In genomic region chr9:88034964-88035363, GRCh38 we compare ENCODE assay signal across 11 cellular contexts.
"Had no signal": no experiment of that assay in that cellular context is flagged by ENCODE, and none has a peak within 500 bp of the region (broad histone marks: within the 10 kb centered on the region; RNA-seq: fewer than 3 reads in every experiment).

No MANE protein-coding gene starts in this region.

- H3K9me3 ChIP-seq: HAP-1 had no signal

- H3K27ac ChIP-seq: GM23248 had no signal

- H3K4me3 ChIP-seq: GM23248, GM23338, HAP-1 had no signal

- DNase-seq: GM23248, GOT3, H7, H9, HCEC 1CT, HFFc6 had no signal

- H3K36me3 ChIP-seq: HAP-1 had no signal

- ATAC-seq: GM23338, HCT116 had no signal

- FAIRE-seq: H1, H54 had no signal

- H3K4me1 ChIP-seq: HAP-1 had no signal
